In the genomic region with DNA sequence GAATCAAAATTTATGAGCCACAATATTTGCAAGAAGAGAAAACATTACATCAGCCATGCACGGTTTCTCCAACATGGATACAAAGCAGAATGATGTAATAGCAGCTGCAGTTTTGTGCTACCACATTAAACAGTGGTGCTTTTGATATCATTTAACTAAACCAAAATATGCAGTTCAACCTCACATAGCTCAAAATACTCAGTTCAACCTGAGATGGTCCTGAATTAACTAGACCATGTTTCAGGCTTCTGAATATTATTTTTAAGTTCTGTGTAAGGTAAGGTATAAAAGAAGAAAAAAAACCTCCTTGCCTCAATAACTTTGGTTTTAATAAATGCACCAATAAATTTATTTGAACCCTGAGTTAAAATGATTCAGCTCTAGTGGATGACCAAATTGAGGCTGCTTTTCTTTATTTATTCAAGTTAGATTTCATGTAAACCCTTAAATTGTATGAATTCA, we compare ENCODE assay signal across 1 cellular context.
TF ChIP-seq lines count a peak whose summit lies in the region.

No MANE protein-coding gene starts in this region.

TF ChIP-seq in SK-N-SH, 30 proteins besides CTCF, POLR2A, EP300 and RAD21 (continued from another document):
- TF ChIP-seq, protein P1, sequence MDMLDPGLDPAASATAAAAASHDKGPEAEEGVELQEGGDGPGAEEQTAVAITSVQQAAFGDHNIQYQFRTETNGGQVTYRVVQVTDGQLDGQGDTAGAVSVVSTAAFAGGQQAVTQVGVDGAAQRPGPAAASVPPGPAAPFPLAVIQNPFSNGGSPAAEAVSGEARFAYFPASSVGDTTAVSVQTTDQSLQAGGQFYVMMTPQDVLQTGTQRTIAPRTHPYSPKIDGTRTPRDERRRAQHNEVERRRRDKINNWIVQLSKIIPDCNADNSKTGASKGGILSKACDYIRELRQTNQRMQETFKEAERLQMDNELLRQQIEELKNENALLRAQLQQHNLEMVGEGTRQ (IDR thresholded peaks at IDR 0.05; ENCODE audit: borderline replicate concordance, low read depth, low read length), result no peak
TF ChIP-seq in SK-N-SH: peak in this region for 0.
